ENCODE assay signal across 1 cellular context in genomic region chr19:33316521-33317284, GRCh38.
TF ChIP-seq lines count a peak whose summit lies in the region.

No MANE protein-coding gene starts in this region.

TF ChIP-seq in liver, 16 proteins besides CTCF, POLR2A, EP300 and RAD21 (continued from another document):
- TF ChIP-seq ATF3 (IDR thresholded peaks at IDR 0.05) (no peak), RXRA (IDR thresholded peaks at IDR 0.05) (peak; percentile 77 to 81), REST (IDR thresholded peaks at IDR 0.05) (no peak), SP1 (IDR thresholded peaks at IDR 0.05) (peak; percentile 94)
